1 cellular context compared by ENCODE assay signal in genomic region chr19:49356382-49356781, GRCh38.
TF ChIP-seq lines count a peak whose summit lies in the region.

No MANE protein-coding gene starts in this region.

TF ChIP-seq in K562, 482 proteins besides CTCF, POLR2A, EP300 and RAD21:
- TF ChIP-seq, protein P1, sequence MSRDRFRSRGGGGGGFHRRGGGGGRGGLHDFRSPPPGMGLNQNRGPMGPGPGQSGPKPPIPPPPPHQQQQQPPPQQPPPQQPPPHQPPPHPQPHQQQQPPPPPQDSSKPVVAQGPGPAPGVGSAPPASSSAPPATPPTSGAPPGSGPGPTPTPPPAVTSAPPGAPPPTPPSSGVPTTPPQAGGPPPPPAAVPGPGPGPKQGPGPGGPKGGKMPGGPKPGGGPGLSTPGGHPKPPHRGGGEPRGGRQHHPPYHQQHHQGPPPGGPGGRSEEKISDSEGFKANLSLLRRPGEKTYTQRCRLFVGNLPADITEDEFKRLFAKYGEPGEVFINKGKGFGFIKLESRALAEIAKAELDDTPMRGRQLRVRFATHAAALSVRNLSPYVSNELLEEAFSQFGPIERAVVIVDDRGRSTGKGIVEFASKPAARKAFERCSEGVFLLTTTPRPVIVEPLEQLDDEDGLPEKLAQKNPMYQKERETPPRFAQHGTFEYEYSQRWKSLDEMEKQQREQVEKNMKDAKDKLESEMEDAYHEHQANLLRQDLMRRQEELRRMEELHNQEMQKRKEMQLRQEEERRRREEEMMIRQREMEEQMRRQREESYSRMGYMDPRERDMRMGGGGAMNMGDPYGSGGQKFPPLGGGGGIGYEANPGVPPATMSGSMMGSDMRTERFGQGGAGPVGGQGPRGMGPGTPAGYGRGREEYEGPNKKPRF (IDR thresholded peaks at IDR 0.05; ENCODE audit: low read depth, low read length): no peak
- no peak for TF ChIP-seq ZNF76 (CRISPR knock-in tag; IDR thresholded peaks at IDR 0.05; ENCODE audit: borderline replicate concordance)
- no peak for TF ChIP-seq STAG1 (CRISPR knock-in tag; IDR thresholded peaks at IDR 0.05; ENCODE audit: borderline replicate concordance)
- no peak for TF ChIP-seq DIDO1 (tag; IDR thresholded peaks at IDR 0.05; ENCODE audit: low read depth)
- TF ChIP-seq, protein P2, sequence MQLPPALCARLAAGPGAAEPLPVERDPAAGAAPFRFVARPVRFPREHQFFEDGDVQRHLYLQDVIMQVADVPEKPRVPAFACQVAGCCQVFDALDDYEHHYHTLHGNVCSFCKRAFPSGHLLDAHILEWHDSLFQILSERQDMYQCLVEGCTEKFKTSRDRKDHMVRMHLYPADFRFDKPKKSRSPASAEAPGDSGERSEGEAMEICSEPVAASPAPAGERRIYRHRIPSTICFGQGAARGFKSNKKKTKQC (CRISPR knock-in tag; IDR thresholded peaks at IDR 0.05): no peak
- TF ChIP-seq HES1 (IDR thresholded peaks at IDR 0.05; ENCODE audit: low read depth): no peak
- no peak for TF ChIP-seq NR4A1 (CRISPR knock-in tag; IDR thresholded peaks at IDR 0.05)
- TF ChIP-seq NR4A1 (tag; IDR thresholded peaks at IDR 0.05): no peak
- TF ChIP-seq, protein P3, sequence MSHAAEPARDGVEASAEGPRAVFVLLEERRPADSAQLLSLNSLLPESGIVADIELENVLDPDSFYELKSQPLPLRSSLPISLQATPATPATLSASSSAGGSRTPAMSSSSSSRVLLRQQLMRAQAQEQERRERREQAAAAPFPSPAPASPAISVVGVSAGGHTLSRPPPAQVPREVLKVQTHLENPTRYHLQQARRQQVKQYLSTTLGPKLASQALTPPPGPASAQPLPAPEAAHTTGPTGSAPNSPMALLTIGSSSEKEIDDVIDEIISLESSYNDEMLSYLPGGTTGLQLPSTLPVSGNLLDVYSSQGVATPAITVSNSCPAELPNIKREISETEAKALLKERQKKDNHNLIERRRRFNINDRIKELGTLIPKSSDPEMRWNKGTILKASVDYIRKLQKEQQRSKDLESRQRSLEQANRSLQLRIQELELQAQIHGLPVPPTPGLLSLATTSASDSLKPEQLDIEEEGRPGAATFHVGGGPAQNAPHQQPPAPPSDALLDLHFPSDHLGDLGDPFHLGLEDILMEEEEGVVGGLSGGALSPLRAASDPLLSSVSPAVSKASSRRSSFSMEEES (CRISPR knock-in tag; IDR thresholded peaks at IDR 0.05): no peak
- no peak for TF ChIP-seq ZFPM2 (CRISPR knock-in tag; IDR thresholded peaks at IDR 0.05)
- TF ChIP-seq ZNF644 (tag; IDR thresholded peaks at IDR 0.05; ENCODE audit: low read depth): no peak
- no peak for TF ChIP-seq SMAD4 (CRISPR knock-in tag; conservative IDR thresholded peaks at IDR 0.05)
- TF ChIP-seq ZNF280B (CRISPR knock-in tag; IDR thresholded peaks at IDR 0.05): no peak
- TF ChIP-seq, protein P4, sequence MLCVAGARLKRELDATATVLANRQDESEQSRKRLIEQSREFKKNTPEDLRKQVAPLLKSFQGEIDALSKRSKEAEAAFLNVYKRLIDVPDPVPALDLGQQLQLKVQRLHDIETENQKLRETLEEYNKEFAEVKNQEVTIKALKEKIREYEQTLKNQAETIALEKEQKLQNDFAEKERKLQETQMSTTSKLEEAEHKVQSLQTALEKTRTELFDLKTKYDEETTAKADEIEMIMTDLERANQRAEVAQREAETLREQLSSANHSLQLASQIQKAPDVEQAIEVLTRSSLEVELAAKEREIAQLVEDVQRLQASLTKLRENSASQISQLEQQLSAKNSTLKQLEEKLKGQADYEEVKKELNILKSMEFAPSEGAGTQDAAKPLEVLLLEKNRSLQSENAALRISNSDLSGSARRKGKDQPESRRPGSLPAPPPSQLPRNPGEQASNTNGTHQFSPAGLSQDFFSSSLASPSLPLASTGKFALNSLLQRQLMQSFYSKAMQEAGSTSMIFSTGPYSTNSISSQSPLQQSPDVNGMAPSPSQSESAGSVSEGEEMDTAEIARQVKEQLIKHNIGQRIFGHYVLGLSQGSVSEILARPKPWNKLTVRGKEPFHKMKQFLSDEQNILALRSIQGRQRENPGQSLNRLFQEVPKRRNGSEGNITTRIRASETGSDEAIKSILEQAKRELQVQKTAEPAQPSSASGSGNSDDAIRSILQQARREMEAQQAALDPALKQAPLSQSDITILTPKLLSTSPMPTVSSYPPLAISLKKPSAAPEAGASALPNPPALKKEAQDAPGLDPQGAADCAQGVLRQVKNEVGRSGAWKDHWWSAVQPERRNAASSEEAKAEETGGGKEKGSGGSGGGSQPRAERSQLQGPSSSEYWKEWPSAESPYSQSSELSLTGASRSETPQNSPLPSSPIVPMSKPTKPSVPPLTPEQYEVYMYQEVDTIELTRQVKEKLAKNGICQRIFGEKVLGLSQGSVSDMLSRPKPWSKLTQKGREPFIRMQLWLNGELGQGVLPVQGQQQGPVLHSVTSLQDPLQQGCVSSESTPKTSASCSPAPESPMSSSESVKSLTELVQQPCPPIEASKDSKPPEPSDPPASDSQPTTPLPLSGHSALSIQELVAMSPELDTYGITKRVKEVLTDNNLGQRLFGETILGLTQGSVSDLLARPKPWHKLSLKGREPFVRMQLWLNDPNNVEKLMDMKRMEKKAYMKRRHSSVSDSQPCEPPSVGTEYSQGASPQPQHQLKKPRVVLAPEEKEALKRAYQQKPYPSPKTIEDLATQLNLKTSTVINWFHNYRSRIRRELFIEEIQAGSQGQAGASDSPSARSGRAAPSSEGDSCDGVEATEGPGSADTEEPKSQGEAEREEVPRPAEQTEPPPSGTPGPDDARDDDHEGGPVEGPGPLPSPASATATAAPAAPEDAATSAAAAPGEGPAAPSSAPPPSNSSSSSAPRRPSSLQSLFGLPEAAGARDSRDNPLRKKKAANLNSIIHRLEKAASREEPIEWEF (CRISPR knock-in tag; IDR thresholded peaks at IDR 0.05): no peak
- TF ChIP-seq NFRKB (IDR thresholded peaks at IDR 0.05; ENCODE audit: low read depth): no peak
- no peak for TF ChIP-seq KLF6 (CRISPR knock-in tag; IDR thresholded peaks at IDR 0.05; ENCODE audit: borderline replicate concordance)
- no peak for TF ChIP-seq MXI1 (IDR thresholded peaks at IDR 0.05; ENCODE audit: low read depth, low read length)
